ENCODE assay signal across 29 cellular contexts in genomic region chr13:93473441-93474270, GRCh38.
DNase-seq lines count a peak whose midpoint lies in the region; ATAC-seq and TF ChIP-seq lines count a peak whose summit lies in the region.
"Had no signal": no experiment of that assay in that cellular context is flagged by ENCODE, and none has a peak within 500 bp of the region (broad histone marks: within the 10 kb centered on the region; RNA-seq: fewer than 3 reads in every experiment).

No MANE protein-coding gene starts in this region.

- no peak for TF ChIP-seq CTCF in natural killer cell (IDR thresholded peaks at IDR 0.05)
- no peak for TF ChIP-seq CTCF in choroid plexus epithelial cell (conservative IDR thresholded peaks at IDR 0.05; ENCODE audit: low read depth, low read length)
- TF ChIP-seq CTCF in upper lobe of right lung (IDR thresholded peaks at IDR 0.05) = no peak

- H3K27ac Mint-ChIP-seq in natural killer cell treated with Interleukin-12 subunit alpha and Interleukin-12 subunit beta and Interleukin-15 and Interleukin-18, amount 100 ng/mL, for 72 hours = no peak overlapping the region
- H3K27ac Mint-ChIP-seq in natural killer cell = no peak overlapping the region
- H3K27ac Mint-ChIP-seq: activated T-cell treated with anti-CD3 and anti-CD28 coated beads, Interleukin-2, amount 50 U/mL, for 72 hours had no signal

- no peaks in the 10 kb centered on the region for H3K27me3 ChIP-seq in upper lobe of right lung
- H3K27me3 ChIP-seq: BLaER1, breast epithelium, colonic mucosa, heart right ventricle, transverse colon had no signal

- no peaks in the 10 kb centered on the region for H3K36me3 Mint-ChIP-seq in natural killer cell treated with Interleukin-12 subunit alpha and Interleukin-12 subunit beta and Interleukin-15 and Interleukin-18, amount 100 ng/mL, for 72 hours
- no peaks in the 10 kb centered on the region for H3K36me3 Mint-ChIP-seq in natural killer cell

- H3K9me3 ChIP-seq in upper lobe of right lung = no peaks in the 10 kb centered on the region
- H3K9me3 ChIP-seq: colonic mucosa, HAP-1 had no signal

- H3K4me1 Mint-ChIP-seq in natural killer cell treated with Interleukin-12 subunit alpha and Interleukin-12 subunit beta and Interleukin-15 and Interleukin-18, amount 100 ng/mL, for 72 hours (ENCODE audit: low read depth in 2 of 2) = no peaks in the 10 kb centered on the region
- H3K4me1 Mint-ChIP-seq in natural killer cell = no peaks in the 10 kb centered on the region

- ATAC-seq in natural killer cell treated with Interleukin-12 subunit alpha and Interleukin-12 subunit beta and Interleukin-15 and Interleukin-18, amount 100 ng/mL, for 72 hours = peak; percentile 36 to 45
- ATAC-seq in natural killer cell (no peak), upper lobe of right lung (peak; percentile 23), HG02571 (IDR thresholded peaks at IDR 0.05; ENCODE audit: unreplicated experiment) (no peak)
- ATAC-seq: activated T-cell treated with anti-CD3 and anti-CD28 coated beads, Interleukin-2, amount 50 U/mL, for 72 hours; heart right ventricle; Panc1 had no signal

- intact Hi-C loops in natural killer cell (cut with micrococcal nuclease) (no loop called here), upper lobe of right lung (cut with DNase I) (no loop called here)

- no peak overlapping the region for H3K27ac ChIP-seq in upper lobe of right lung
- H3K27ac ChIP-seq: BLaER1, breast epithelium, colonic mucosa, heart right ventricle, transverse colon had no signal

- H3K4me3 ChIP-seq in choroid plexus epithelial cell (ENCODE audit: low read depth, low read length) (no peak overlapping the region), upper lobe of right lung (no peak overlapping the region)
- H3K4me3 ChIP-seq: BLaER1, breast epithelium, colonic mucosa, HAP-1, heart right ventricle, lung, transverse colon had no signal

- H3K27me3 Mint-ChIP-seq in natural killer cell treated with Interleukin-12 subunit alpha and Interleukin-12 subunit beta and Interleukin-15 and Interleukin-18, amount 100 ng/mL, for 72 hours = no peaks in the 10 kb centered on the region
- H3K27me3 Mint-ChIP-seq in natural killer cell (ENCODE audit: low read depth in 2 of 2) = no peaks in the 10 kb centered on the region

- no peaks in the 10 kb centered on the region for H3K36me3 ChIP-seq in upper lobe of right lung
- H3K36me3 ChIP-seq: BLaER1, breast epithelium, colonic mucosa, HAP-1, heart right ventricle, transverse colon had no signal

- no peak for DNase-seq in natural killer cell treated with Interleukin-12 subunit alpha and Interleukin-12 subunit beta and Interleukin-15 and Interleukin-18, amount 100 ng/mL, for 72 hours (ENCODE audit: low spot score)
- DNase-seq in natural killer cell (no peak), choroid plexus epithelial cell (ENCODE audit: low read depth) (peak; percentile 43), myocyte (ENCODE audit: low read depth) (peak; percentile 92), upper lobe of right lung (no peak), NCI-H345 treated with DMSO at 0.1 percent for 48 hours (lab: John Stamatoyannopoulos, UW; ENCODE audit: unreplicated experiment) (no peak), NCI-H2081 treated with DMSO at 0.1 percent for 48 hours (lab: John Stamatoyannopoulos, UW) (no peak)
- DNase-seq: activated CD4-positive, alpha-beta T cell treated with anti-CD3 and anti-CD28 coated beads, Interleukin-2, amount 50 U/mL, for 4 hours; activated naive CD4-positive, alpha-beta T cell; activated T-cell treated with anti-CD3 and anti-CD28 coated beads, Interleukin-2, amount 50 U/mL, for 72 hours; colonic mucosa; DMS79; effector memory CD4-positive, alpha-beta T cell; erythroblast; foreskin melanocyte; GF-D8; heart right ventricle; KG1; NCI-H1436 treated with DMSO at 0.1 percent for 48 hours; NCI-H510A; nucleus accumbens; small intestine; transverse colon had no signal

- no peaks in the 10 kb centered on the region for H3K4me1 ChIP-seq in upper lobe of right lung
- H3K4me1 ChIP-seq: BLaER1, breast epithelium, colonic mucosa, HAP-1, heart right ventricle, transverse colon had no signal

- H3K9me3 Mint-ChIP-seq in natural killer cell treated with Interleukin-12 subunit alpha and Interleukin-12 subunit beta and Interleukin-15 and Interleukin-18, amount 100 ng/mL, for 72 hours = peaks cover 5% of the 10 kb centered on the region
- H3K9me3 Mint-ChIP-seq in natural killer cell = peaks cover 2% of the 10 kb centered on the region in 2 donors

- H3K4me3 Mint-ChIP-seq in natural killer cell treated with Interleukin-12 subunit alpha and Interleukin-12 subunit beta and Interleukin-15 and Interleukin-18, amount 100 ng/mL, for 72 hours = no peak overlapping the region
- no peak overlapping the region for H3K4me3 Mint-ChIP-seq in natural killer cell
- H3K4me3 Mint-ChIP-seq: activated T-cell treated with anti-CD3 and anti-CD28 coated beads, Interleukin-2, amount 50 U/mL, for 72 hours had no signal

Comparison
In these comparisons a context has a peak if more than half of its experiments do, and no peak if none do; other contexts are left out.
1. ATAC-seq: peak in natural killer cell treated with Interleukin-12 subunit alpha and Interleukin-12 subunit beta and Interleukin-15 and Interleukin-18, amount 100 ng/mL, for 72 hours (2 of 2) and upper lobe of right lung (single experiment); none in natural killer cell (0 of 3) and HG02571 (single experiment).
2. DNase-seq: peak in choroid plexus epithelial cell (single experiment) and myocyte (single experiment); none in natural killer cell treated with Interleukin-12 subunit alpha and Interleukin-12 subunit beta and Interleukin-15 and Interleukin-18, amount 100 ng/mL, for 72 hours (single experiment), natural killer cell (single experiment), upper lobe of right lung (single experiment), NCI-H345 treated with DMSO at 0.1 percent for 48 hours (single experiment) and NCI-H2081 treated with DMSO at 0.1 percent for 48 hours (single experiment).